In genomic region chr10:68902382-68902781, GRCh38 we compare ENCODE assay signal across 9 cellular contexts. TPM values are rescaled to one million over a fixed set of nuclear protein-coding genes. Genes with fewer than 3 reads are reported as not detected.
A peak's percentile ranks its signal among the peaks of the same experiment; 100 is the strongest.
DNase-seq lines count a peak whose midpoint lies in the region; ATAC-seq, FAIRE-seq and TF ChIP-seq lines count a peak whose summit lies in the region.
"Had no signal": no experiment of that assay in that cellular context is flagged by ENCODE, and none has a peak within 500 bp of the region (broad histone marks: within the 10 kb centered on the region; RNA-seq: fewer than 3 reads in every experiment).

No MANE protein-coding gene starts in this region.

- BruUV-seq in PC-3 (replicated peaks; lab: Mats Ljungman, UMichigan) (no TSS peak), endothelial cell of umbilical vein (replicated peaks; lab: Mats Ljungman, UMichigan) (no TSS peak)

- H4K20me1 ChIP-seq in PC-3 (ENCODE audit: low read length) (no peaks in the 10 kb centered on the region), endothelial cell of umbilical vein (replicated peaks; ENCODE audit: control insufficient read depth, extremely low read depth, insufficient read depth, low read length) (no peaks in the 10 kb centered on the region)

- intact Hi-C loops in PC-3 (cut with micrococcal nuclease) (loop anchor here (5.0 kb wide), 1 partner anchor 570 kb away; the partner anchor contains the start of genes HNRNPH3 and PBLD), endothelial cell of umbilical vein (cut with micrococcal nuclease) (no loop called here), psoas muscle (cut with DNase I) (no loop called here)

- CTCF ChIA-PET in PC-3 (lab: Charles Lee): no interaction called here
- CTCF ChIA-PET in endothelial cell of umbilical vein (lab: Charles Lee): no interaction called here

- POLR2A ChIA-PET in PC-3 (lab: Charles Lee; ENCODE audit: unreplicated experiment): no interaction called here
- POLR2A ChIA-PET in endothelial cell of umbilical vein (lab: Charles Lee): interaction anchor here (0.6 kb wide), 2 partner anchors 23 to 315 kb away, joined by 3 to 5 read pairs; no protein-coding TSS in a partner anchor

- dilution Hi-C loops in endothelial cell of umbilical vein (cut with MboI; ENCODE audit: extremely low pct_ligation_motif_present, low sequenced_read_pairs): no loop called here

- H3K4me1 ChIP-seq in PC-3 (ENCODE audit: insufficient read depth, low read length): peaks cover 16% of the 10 kb centered on the region
- H3K4me1 ChIP-seq in endothelial cell of umbilical vein (ENCODE audit: control insufficient read depth, extremely low read depth, insufficient read depth, low read length): peaks cover 14% of the 10 kb centered on the region
- peaks cover 19% of the 10 kb centered on the region for H3K4me1 ChIP-seq in psoas muscle

- TF ChIP-seq CTCF in GM12865 (IDR thresholded peaks at IDR 0.05; ENCODE audit: insufficient read depth, low read depth, low read length, missing control alignments): no peak
- TF ChIP-seq CTCF in PC-3 (conservative IDR thresholded peaks at IDR 0.05; ENCODE audit: low read depth, low read length): no peak
- TF ChIP-seq CTCF in endothelial cell of umbilical vein (IDR thresholded peaks at IDR 0.05; ENCODE audit: extremely low read depth in 1 of 2, insufficient read depth in 1 of 2, low read depth in 1 of 2, low read length in 2 of 2): no peak
- TF ChIP-seq CTCF in psoas muscle (IDR thresholded peaks at IDR 0.05): no peak
- TF ChIP-seq CTCF in GM13977 (IDR thresholded peaks at IDR 0.05; ENCODE audit: extremely low read depth, insufficient read depth, missing control alignments): no peak

- H3F3A ChIP-seq in PC-3 (ENCODE audit: low read length, unreplicated experiment): no peaks in the 10 kb centered on the region

- H3K9me2 ChIP-seq in PC-3 (replicated peaks; ENCODE audit: low read length): no peaks in the 10 kb centered on the region

- in situ Hi-C loops in GM13977 (cut with MboI; ENCODE audit: low pct_unique_long_range_greater_than_20kb, low sequenced_read_pairs, unreplicated experiment): no loop called here

- no peaks in the 10 kb centered on the region for H3K27me3 ChIP-seq in PC-3 (ENCODE audit: low read length)
- H3K27me3 ChIP-seq in endothelial cell of umbilical vein (ENCODE audit: control insufficient read depth in 2 of 2, insufficient read depth in 2 of 2, low read length in 2 of 2): no peaks in the 10 kb centered on the region
- no peaks in the 10 kb centered on the region for H3K27me3 ChIP-seq in psoas muscle (ENCODE audit: insufficient read depth in 3 of 3, low read length in 2 of 3)
- H3K27me3 ChIP-seq: vagina had no signal

- H3K9me3 ChIP-seq in PC-3 (ENCODE audit: low read length): no peaks in the 10 kb centered on the region
- no peaks in the 10 kb centered on the region for H3K9me3 ChIP-seq in endothelial cell of umbilical vein (replicated peaks; ENCODE audit: control insufficient read depth, insufficient read depth, low read length)
- H3K9me3 ChIP-seq in psoas muscle: no peaks in the 10 kb centered on the region
- H3K9me3 ChIP-seq: vagina had no signal

- peak overlapping the region; percentile 92 for H3K4me2 ChIP-seq in PC-3 (ENCODE audit: low read length)
- peak overlapping the region; percentile 93 for H3K4me2 ChIP-seq in endothelial cell of umbilical vein (ENCODE audit: insufficient read depth, low read length)

- TF ChIP-seq POLR2A in endothelial cell of umbilical vein (IDR thresholded peaks at IDR 0.05; ENCODE audit: low read depth, low read length): no peak

- ATAC-seq in PC-3 (no peak), psoas muscle (no peak), GM19452 (IDR thresholded peaks at IDR 0.05; ENCODE audit: unreplicated experiment) (no peak)

- no peak for FAIRE-seq in endothelial cell of umbilical vein (lab: Jason Lieb, UNC)
- FAIRE-seq: bronchial epithelial cell had no signal

- H3K9me1 ChIP-seq in endothelial cell of umbilical vein (replicated peaks; ENCODE audit: control insufficient read depth, extremely low read depth, insufficient read depth, low read length): no peaks in the 10 kb centered on the region

- H3K9ac ChIP-seq in PC-3 (ENCODE audit: low read length): peak overlapping the region; percentile 90
- no peak overlapping the region for H3K9ac ChIP-seq in endothelial cell of umbilical vein (replicated peaks; ENCODE audit: extremely low read depth, insufficient read depth, low read length)

- 67 to 70% (median 68%) methylated on average over 5 of the region's 5 CpGs for WGBS in psoas muscle, 3 donors

- no peak overlapping the region for H2AFZ ChIP-seq in PC-3 (ENCODE audit: low read length)
- no peak overlapping the region for H2AFZ ChIP-seq in endothelial cell of umbilical vein (ENCODE audit: low read depth, low read length)

- H3K27ac ChIP-seq in PC-3 (ENCODE audit: low read length): no peak overlapping the region
- H3K27ac ChIP-seq in endothelial cell of umbilical vein (ENCODE audit: insufficient read depth, low read depth, low read length): no peak overlapping the region
- H3K27ac ChIP-seq in psoas muscle: peak overlapping the region; percentile 97

- DNase-seq in GM12865 (ENCODE audit: low read depth) (no peak), PC-3 (no peak), endothelial cell of umbilical vein (ENCODE audit: low read depth, low spot score) (no peak), psoas muscle (no peak), NCI-H526 treated with DMSO at 0.1 percent for 48 hours (lab: John Stamatoyannopoulos, UW) (no peak), GM13977 (ENCODE audit: low spot score) (no peak)

- H3K79me2 ChIP-seq in PC-3 (ENCODE audit: low read length): peaks cover 54% of the 10 kb centered on the region
- peaks cover 42% of the 10 kb centered on the region for H3K79me2 ChIP-seq in endothelial cell of umbilical vein (ENCODE audit: control insufficient read depth, insufficient read depth, low read length)

- peaks cover 9% of the 10 kb centered on the region for H3K36me3 ChIP-seq in PC-3 (ENCODE audit: low read depth, low read length)
- peaks cover 0 to 2% of the 10 kb centered on the region in 2 experiments for H3K36me3 ChIP-seq in endothelial cell of umbilical vein (ENCODE audit: control insufficient read depth in 2 of 2, extremely low read depth in 1 of 2, insufficient read depth in 2 of 2, low read length in 2 of 2)
- peaks cover 0 to 13% of the 10 kb centered on the region in 2 donors for H3K36me3 ChIP-seq in psoas muscle (ENCODE audit: insufficient read depth in 1 of 2, low read depth in 1 of 2)

- H3K4me3 ChIP-seq in GM12865 (ENCODE audit: low read depth, low read length) (peak overlapping the region; percentile 67), PC-3 (ENCODE audit: low read length) (peak overlapping the region; percentile 88), endothelial cell of umbilical vein (replicated peaks in 1 of 3; ENCODE audit: insufficient read depth in 1 of 3, low read depth in 1 of 3, low read length in 3 of 3) (peak overlapping the region in 1 of 3 experiments; percentile 92), psoas muscle (peak overlapping the region; percentile 98)

TF ChIP-seq in endothelial cell of umbilical vein, 7 proteins besides CTCF, POLR2A, EP300 and RAD21:
- TF ChIP-seq POLR2AphosphoS5 (IDR thresholded peaks at IDR 0.05; ENCODE audit: insufficient read depth, low read depth, low read length) (no peak), FOS (IDR thresholded peaks at IDR 0.05; ENCODE audit: borderline replicate concordance, insufficient read depth, low read length) (no peak), GATA2 (IDR thresholded peaks at IDR 0.05; ENCODE audit: insufficient read depth, insufficient read length, low read depth, low read length) (no peak), JUN (IDR thresholded peaks at IDR 0.05; ENCODE audit: borderline replicate concordance, insufficient read depth, insufficient read length, low read depth) (no peak), EZH2 (IDR thresholded peaks at IDR 0.05; ENCODE audit: borderline replicate concordance, low read depth, low read length, severe bottlenecking) (no peak), MAX (IDR thresholded peaks at IDR 0.05; ENCODE audit: insufficient read depth, insufficient read length) (no peak), MYC (IDR thresholded peaks at IDR 0.05; ENCODE audit: low read depth, low read length) (no peak)
TF ChIP-seq in endothelial cell of umbilical vein: peak in this region for 0.

RNA-seq across cellular contexts. Expression of gene DDX50, which starts 1.3 kb away (rescaled TPM):
- total RNA-seq in PC-3 (2014; rRNA removed) (40.4 and 41.4 TPM in 2 replicates), endothelial cell of umbilical vein (25.9 and 28.2 TPM in 2 replicates), psoas muscle (10 to 100 TPM; 19.7 to 24.7 (median 22.7) TPM)
- polyA plus RNA-seq in endothelial cell of umbilical vein (11.1 and 14.8 TPM in 2 replicates), psoas muscle (10 to 100 TPM; 18.6 to 27.5 (median 20.2) TPM)
- 22.0 and 25.0 TPM in 2 replicates for polyA plus RNA-seq in endothelial cell of umbilical vein (2011; cell fraction: cytosol; rRNA removed)
- 17.8 and 21.9 TPM in 2 replicates for polyA plus RNA-seq in endothelial cell of umbilical vein (2011; cell fraction: nucleus; rRNA removed)
- polyA plus RNA-seq in endothelial cell of umbilical vein (2012): 34.3 and 35.8 TPM in 2 replicates
- 15.1 and 16.0 TPM in 2 replicates for polyA minus RNA-seq in endothelial cell of umbilical vein
- 15.2 TPM for polyA minus RNA-seq in endothelial cell of umbilical vein (2011; cell fraction: cytosol; rRNA and poly(A)+ RNA removed)
- polyA minus RNA-seq in endothelial cell of umbilical vein (2011; cell fraction: nucleus; rRNA and poly(A)+ RNA removed): 7.6 and 10.5 TPM in 2 replicates

RNA-seq across cellular contexts. Expression of gene DDX21, which starts 53.6 kb away (rescaled TPM):
- total RNA-seq in PC-3 (2014; rRNA removed): 159 and 169 TPM in 2 replicates
- 93.5 and 98.1 TPM in 2 replicates for total RNA-seq in endothelial cell of umbilical vein
- 21.6 and 33.4 TPM in 2 replicates for polyA plus RNA-seq in endothelial cell of umbilical vein
- polyA plus RNA-seq in endothelial cell of umbilical vein (2011; cell fraction: cytosol; rRNA removed): 33.5 and 37.7 TPM in 2 replicates
- polyA plus RNA-seq in endothelial cell of umbilical vein (2011; cell fraction: nucleus; rRNA removed): 28.6 and 48.0 TPM in 2 replicates
- 92.9 and 130 TPM in 2 replicates for polyA plus RNA-seq in endothelial cell of umbilical vein (2012)
- polyA minus RNA-seq in endothelial cell of umbilical vein: 39.2 and 39.9 TPM in 2 replicates
- 72.0 TPM for polyA minus RNA-seq in endothelial cell of umbilical vein (2011; cell fraction: cytosol; rRNA and poly(A)+ RNA removed)
- 19.1 and 32.1 TPM in 2 replicates for polyA minus RNA-seq in endothelial cell of umbilical vein (2011; cell fraction: nucleus; rRNA and poly(A)+ RNA removed)
- 100 to 1,000 TPM in 1 of 4 donors, 10 to 100 TPM in 3; 30.8 to 120 (median 85.4) TPM for total RNA-seq in psoas muscle
- 10 to 100 TPM; 31.6 to 90.6 (median 54.5) TPM for polyA plus RNA-seq in psoas muscle
